8 cellular contexts compared by ENCODE assay signal in genomic region chr5:42583322-42583721, GRCh38.
DNase-seq lines count a peak whose midpoint lies in the region; ATAC-seq, FAIRE-seq and TF ChIP-seq lines count a peak whose summit lies in the region.

No MANE protein-coding gene starts in this region.

- intact Hi-C loops in kidney (cut with DNase I), result no loop called here

- H3K9me3 ChIP-seq in Peyer's patch, result no peaks in the 10 kb centered on the region
- no peaks in the 10 kb centered on the region for H3K9me3 ChIP-seq in kidney (ENCODE audit: control insufficient read depth in 1 of 2, low read length in 2 of 2)

- FAIRE-seq in kidney (lab: Jason Lieb, UNC), result peak; percentile 87

- ATAC-seq in GM18867 (IDR thresholded peaks at IDR 0.05; ENCODE audit: unreplicated experiment), result peak; percentile 76
- no peak for ATAC-seq in GM21360 (IDR thresholded peaks at IDR 0.05; ENCODE audit: unreplicated experiment)

- no peak overlapping the region for H3K9ac ChIP-seq in kidney (ENCODE audit: low read length in 2 of 2)

- H3K4me1 ChIP-seq in Peyer's patch (peaks cover 0 to 4% (median 0%) of the 10 kb centered on the region in 4 donors), kidney (ENCODE audit: control insufficient read depth in 1 of 2, insufficient read depth in 1 of 2, low read depth in 1 of 2, low read length in 2 of 2) (peaks cover 6 to 11% of the 10 kb centered on the region in 2 donors)

- H3K36me3 ChIP-seq in Peyer's patch, result no peaks in the 10 kb centered on the region
- no peaks in the 10 kb centered on the region for H3K36me3 ChIP-seq in kidney (ENCODE audit: control insufficient read depth in 1 of 2, insufficient read depth in 2 of 2, low read length in 2 of 2)

- H3K4me3 ChIP-seq in Peyer's patch, result no peak overlapping the region
- no peak overlapping the region for H3K4me3 ChIP-seq in cardiac fibroblast (replicated peaks in 1 of 2; ENCODE audit: low read depth in 2 of 2, low read length in 2 of 2)
- H3K4me3 ChIP-seq in kidney (ENCODE audit: low read length in 2 of 2), result no peak overlapping the region

- peak; percentile 53 to 69 (median 67) for TF ChIP-seq CTCF in Peyer's patch (IDR thresholded peaks at IDR 0.05)
- TF ChIP-seq CTCF in cardiac fibroblast (IDR thresholded peaks at IDR 0.05; ENCODE audit: low read depth, low read length), result peak; percentile 78
- peak; percentile 82 for TF ChIP-seq CTCF in kidney (IDR thresholded peaks at IDR 0.05; ENCODE audit: borderline replicate concordance, extremely low read depth, insufficient read depth)

- DNase-seq in CMK (ENCODE audit: low read depth), result peak; percentile 11
- DNase-seq in HT-29 (ENCODE audit: low spot score), result peak; percentile 77
- peak in 2 of 3 donors; percentile 24 to 75 for DNase-seq in Peyer's patch
- DNase-seq in cardiac fibroblast (ENCODE audit: low read depth in 2 of 2), result peak; percentile 70 to 78
- peak; percentile 70 for DNase-seq in kidney
- peak; percentile 2 for DNase-seq in stimulated activated naive CD4-positive, alpha-beta T cell treated with Interleukin-2 at 50 U/mL for 16 hours (lab: John Stamatoyannopoulos, UW)

- no peak for TF ChIP-seq POLR2A in Peyer's patch (IDR thresholded peaks at IDR 0.05)

- H3K27ac ChIP-seq in Peyer's patch, result no peak overlapping the region
- no peak overlapping the region for H3K27ac ChIP-seq in kidney (ENCODE audit: low read depth in 2 of 2, low read length in 2 of 2)

- H3K27me3 ChIP-seq in Peyer's patch, result no peaks in the 10 kb centered on the region

Comparison
In these comparisons a context has a peak if more than half of its experiments do, and no peak if none do; other contexts are left out.
1. DNase-seq: peak in every context shown above with its lines; median percentile 77 in HT-29; 74 in cardiac fibroblast; 70 in kidney; 50 in Peyer's patch; 11 in CMK; 2 in stimulated activated naive CD4-positive, alpha-beta T cell treated with Interleukin-2 at 50 U/mL for 16 hours.